ENCODE assay signal across 23 cellular contexts in genomic region chr6:112835078-112835477, GRCh38.
DNase-seq lines count a peak whose midpoint lies in the region; ATAC-seq, FAIRE-seq and TF ChIP-seq lines count a peak whose summit lies in the region.
"Had no signal": no experiment of that assay in that cellular context is flagged by ENCODE, and none has a peak within 500 bp of the region (broad histone marks: within the 10 kb centered on the region; RNA-seq: fewer than 3 reads in every experiment).

No MANE protein-coding gene starts in this region.

- H3K27me3 ChIP-seq in right atrium auricular region, result no peaks in the 10 kb centered on the region
- H3K27me3 ChIP-seq: BE2C; BLaER1 treated with 17β-estradiol and CSF1 and Interleukin-3, amounts not matched to agents 10 nM and 100 nM had no signal

- intact Hi-C loops in lower leg skin (cut with DNase I; ENCODE audit: low total_unique reads), result no loop called here

- peak; percentile 45 for FAIRE-seq in GM12891 (lab: Jason Lieb, UNC)
- FAIRE-seq: A549, G401.6, GM18507, H54 had no signal

- no peaks in the 10 kb centered on the region for H3K9me3 ChIP-seq in right atrium auricular region
- H3K9me3 ChIP-seq: A549; BE2C; BLaER1 treated with 17β-estradiol and CSF1 and Interleukin-3, amounts not matched to agents 10 nM and 100 nM; HAP-1 had no signal

- TF ChIP-seq POLR2A in GM12891 (IDR thresholded peaks at IDR 0.05; ENCODE audit: low read depth, low read length), result no peak
- TF ChIP-seq POLR2A in lower leg skin (IDR thresholded peaks at IDR 0.05), result no peak

- TF ChIP-seq CTCF in right atrium auricular region (IDR thresholded peaks at IDR 0.05), result no peak
- TF ChIP-seq CTCF in lower leg skin (IDR thresholded peaks at IDR 0.05), result no peak

- DNase-seq in GM12891 (ENCODE audit: insufficient read length, low spot score) (no peak), cerebellar cortex (ENCODE audit: low spot score) (peak; percentile 30), middle frontal gyrus (ENCODE audit: extremely low spot score, low spot score) (peak; percentile 27), superior temporal gyrus (ENCODE audit: extremely low spot score) (peak; percentile 14), right atrium auricular region (ENCODE audit: low spot score) (no peak), lower leg skin (ENCODE audit: low spot score in 2 of 2) (no peak)
- DNase-seq: 8988T; ACHN; AML-193; BE2C; CD4-positive, alpha-beta T cell; CD8-positive, alpha-beta memory T cell; DMS53; DMS79 treated with DMSO at 0.1 percent for 48 hours; GOT3; HFFc6 had no signal

- ATAC-seq in HG03135 (IDR thresholded peaks at IDR 0.05; ENCODE audit: unreplicated experiment), result no peak
- ATAC-seq: A549 had no signal

- H3K27ac ChIP-seq in right atrium auricular region, result no peak overlapping the region
- H3K27ac ChIP-seq: A549; BLaER1 treated with 17β-estradiol and CSF1 and Interleukin-3, amounts not matched to agents 10 nM and 100 nM had no signal

- no peaks in the 10 kb centered on the region for H3K36me3 ChIP-seq in right atrium auricular region
- H3K36me3 ChIP-seq: BE2C; BLaER1 treated with 17β-estradiol and CSF1 and Interleukin-3, amounts not matched to agents 10 nM and 100 nM; HAP-1 had no signal

- H3K4me1 ChIP-seq in right atrium auricular region, result no peaks in the 10 kb centered on the region
- H3K4me1 ChIP-seq: A549; BE2C; BLaER1 treated with 17β-estradiol and CSF1 and Interleukin-3, amounts not matched to agents 10 nM and 100 nM; HAP-1 had no signal

- H3K4me3 ChIP-seq in right atrium auricular region, result no peak overlapping the region
- no peak overlapping the region for H3K4me3 ChIP-seq in lower leg skin (ENCODE audit: low read depth, poor library complexity, severe bottlenecking)
- H3K4me3 ChIP-seq: A549; BLaER1 treated with 17β-estradiol and CSF1 and Interleukin-3, amounts not matched to agents 10 nM and 100 nM; HAP-1 had no signal

- WGBS in lower leg skin, 2 donors, result 86 to 92% methylated on average over 3 of the region's 3 CpGs

TF ChIP-seq in GM12891, 5 proteins besides CTCF, POLR2A, EP300 and RAD21:
- TF ChIP-seq POU2F2 (IDR thresholded peaks at IDR 0.05; ENCODE audit: low read depth, low read length) (no peak), PAX5 (IDR thresholded peaks at IDR 0.05; ENCODE audit: insufficient read depth, low read length, severe bottlenecking) (no peak), TAF1 (IDR thresholded peaks at IDR 0.05; ENCODE audit: low read depth, low read length) (no peak), POLR2AphosphoS5 (IDR thresholded peaks at IDR 0.05; ENCODE audit: low read depth, low read length) (no peak), SPI1 (IDR thresholded peaks at IDR 0.05; ENCODE audit: low read depth, low read length) (no peak)
TF ChIP-seq in GM12891: peak in this region for 0.

Comparison
In these comparisons a context has a peak if more than half of its experiments do, and no peak if none do; other contexts are left out.
1. DNase-seq: peak in cerebellar cortex (single experiment), middle frontal gyrus (single experiment) and superior temporal gyrus (single experiment); none in GM12891 (single experiment), right atrium auricular region (single experiment) and lower leg skin (0 of 2).